ENCODE assay signal across 7 cellular contexts in the genomic region with DNA sequence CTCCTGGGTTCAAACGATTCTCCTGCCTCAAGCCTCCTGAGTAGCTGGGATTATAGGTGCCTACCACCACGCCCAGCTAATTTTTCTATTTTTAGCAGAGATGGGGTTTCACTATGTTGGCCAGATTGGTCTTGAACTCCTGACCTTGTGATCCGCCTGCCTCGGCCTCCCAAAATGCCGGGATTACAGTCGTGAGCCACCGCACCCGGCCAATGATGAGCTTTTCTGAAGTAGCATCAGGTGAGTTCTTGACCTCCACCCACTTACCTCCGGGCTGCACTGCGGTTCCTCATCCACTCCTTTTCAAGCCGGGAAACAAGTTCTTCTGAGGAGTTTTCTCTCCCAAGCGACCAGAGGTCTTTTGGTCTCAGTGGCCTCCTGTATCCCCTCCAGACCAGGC. TPM values are rescaled to one million over a fixed set of nuclear protein-coding genes. Genes with fewer than 3 reads are reported as not detected.
"Had no signal": no experiment of that assay in that cellular context is flagged by ENCODE, and none has a peak within 500 bp of the region (broad histone marks: within the 10 kb centered on the region; RNA-seq: fewer than 3 reads in every experiment).

No MANE protein-coding gene starts in this region.

RNA-seq across cellular contexts. Expression of gene ABCC6, which starts 14.8 kb away (rescaled TPM):
- total RNA-seq: activated CD4-positive, alpha-beta T cell treated with anti-CD3 and anti-CD28 coated beads, Interleukin-2, amount 10 ng/mL, durations not matched to agents 7 days and 5 days; activated CD8-positive, alpha-beta T cell treated with anti-CD3 and anti-CD28 coated beads, Interleukin-2, amount 10 ng/mL, durations not matched to agents 7 days and 5 days; activated naive CD8-positive, alpha-beta T cell treated with anti-CD3 and anti-CD28 coated beads, Interleukin-2, amount 10 ng/mL, durations not matched to agents 7 days and 5 days; activated T-helper 2 cell treated with anti-CD3 and anti-CD28 coated beads, Interferon-gamma antibody, Interleukin-2, Interleukin-4, amounts not matched to agents 10 μg/mL and 5 μg/mL and 100 μg/mL, durations not matched to agents 14 hours and 24 hours and 36 hours; bronchial epithelial cell; T-helper 17 cell; T-helper 2 cell treated with Interferon-gamma antibody and Interleukin-4, amounts not matched to agents 100 ng/mL and 5 ng/mL, for 36 hours had no signal
